Comparison of ENCODE assay signal across 9 cellular contexts in genomic region chr17:83109793-83110645, GRCh38.
DNase-seq lines count a peak whose midpoint lies in the region; ATAC-seq and TF ChIP-seq lines count a peak whose summit lies in the region.
"Had no signal": no experiment of that assay in that cellular context is flagged by ENCODE, and none has a peak within 500 bp of the region (broad histone marks: within the 10 kb centered on the region; RNA-seq: fewer than 3 reads in every experiment).

No MANE protein-coding gene starts in this region.

- H3K4me1 ChIP-seq in rectal smooth muscle tissue (ENCODE audit: control insufficient read depth, insufficient read depth, low read length): peaks cover 10% of the 10 kb centered on the region

- CTCF ChIA-PET in RWPE1 (lab: Yijun Ruan, JAX): interaction anchor here (0.5 kb wide), 1 partner anchor 14 kb away, joined by 3 read pairs; no protein-coding TSS in a partner anchor

- H3K27me3 ChIP-seq in rectal smooth muscle tissue (ENCODE audit: control insufficient read depth, insufficient read depth, low read length): peaks cover 4% of the 10 kb centered on the region

- no peak for TF ChIP-seq CTCF in RWPE1 (conservative IDR thresholded peaks at IDR 0.05; ENCODE audit: low read depth)
- TF ChIP-seq CTCF in foreskin fibroblast (IDR thresholded peaks at IDR 0.05; ENCODE audit: low read depth, low read length): no peak
- TF ChIP-seq CTCF in GM13977 (IDR thresholded peaks at IDR 0.05; ENCODE audit: extremely low read depth, insufficient read depth, missing control alignments): no peak

- no peaks in the 10 kb centered on the region for H3K36me3 ChIP-seq in rectal smooth muscle tissue (ENCODE audit: control insufficient read depth, insufficient read depth, low read length)

- H3K9ac ChIP-seq in rectal smooth muscle tissue (ENCODE audit: low read length): no peak overlapping the region

- H3K27ac ChIP-seq in RWPE1: peak overlapping the region; percentile 99
- H3K27ac ChIP-seq in rectal smooth muscle tissue (ENCODE audit: low read depth, low read length): peak overlapping the region; percentile 53
- H3K27ac ChIP-seq: VCaP had no signal

- H3K4me3 ChIP-seq in foreskin fibroblast (ENCODE audit: low read depth in 1 of 2, low read length in 2 of 2): peak overlapping the region; percentile 15 to 16
- peak overlapping the region; percentile 47 for H3K4me3 ChIP-seq in rectal smooth muscle tissue (ENCODE audit: low read length)

- POLR2A ChIA-PET in RWPE1 (lab: Yijun Ruan, JAX; ENCODE audit: low non-redundant PET): no interaction called here

- peak; percentile 99 for DNase-seq in EH (ENCODE audit: low read depth)
- DNase-seq in RWPE1 (ENCODE audit: low spot score): peak; percentile 93
- peak; percentile 98 to 99 for DNase-seq in foreskin fibroblast
- DNase-seq in activated CD8-positive, alpha-beta memory T cell treated with anti-CD3 and anti-CD28 coated beads, Interleukin-2, amount 50 U/mL, for 48 hours: no peak
- no peak for DNase-seq in AML-193 (lab: John Stamatoyannopoulos, UW)
- no peak for DNase-seq in GM13977 (ENCODE audit: low spot score)

- in situ Hi-C loops in GM13977 (cut with MboI; ENCODE audit: low pct_unique_long_range_greater_than_20kb, low sequenced_read_pairs, unreplicated experiment): no loop called here

- no peak for ATAC-seq in HG02970 (IDR thresholded peaks at IDR 0.05; ENCODE audit: low FRiP score, unreplicated experiment)

Comparison
In these comparisons a context has a peak if more than half of its experiments do, and no peak if none do; other contexts are left out.
1. DNase-seq: peak in EH (single experiment), RWPE1 (single experiment) and foreskin fibroblast (2 of 2); none in activated CD8-positive, alpha-beta memory T cell treated with anti-CD3 and anti-CD28 coated beads, Interleukin-2, amount 50 U/mL, for 48 hours (single experiment), AML-193 (0 of 2) and GM13977 (single experiment).